1 cellular context compared by ENCODE assay signal in the genomic region with DNA sequence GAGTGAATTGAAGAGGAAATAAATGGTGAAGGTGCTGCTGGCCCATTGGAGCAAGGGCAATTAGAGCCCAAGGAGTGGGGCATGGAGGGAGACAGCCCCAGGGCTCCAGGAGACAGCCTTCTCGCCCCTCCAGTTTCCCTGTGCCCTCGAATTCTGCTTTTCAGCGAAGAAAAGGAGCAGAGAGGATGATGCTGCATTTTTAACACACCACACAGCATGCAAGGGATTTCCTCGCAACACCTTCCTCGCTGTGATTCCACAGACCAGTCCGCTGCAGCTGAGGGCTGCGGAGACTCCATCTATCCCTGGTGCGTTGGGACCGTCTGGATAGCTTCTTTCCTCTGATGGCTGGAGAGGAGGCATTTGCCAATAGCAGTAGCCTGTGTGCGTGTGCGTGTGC.
TF ChIP-seq lines count a peak whose summit lies in the region.

No MANE protein-coding gene starts in this region.

TF ChIP-seq in SK-N-SH, 30 proteins besides CTCF, POLR2A, EP300 and RAD21 (continued from another document):
- TF ChIP-seq USF1 (IDR thresholded peaks at IDR 0.05; ENCODE audit: borderline replicate concordance, low read depth) (no peak), YY1 (IDR thresholded peaks at IDR 0.05; ENCODE audit: low read depth) (no peak), MEF2A (IDR thresholded peaks at IDR 0.05; ENCODE audit: borderline replicate concordance, low read depth) (no peak)
